In the genomic region with DNA sequence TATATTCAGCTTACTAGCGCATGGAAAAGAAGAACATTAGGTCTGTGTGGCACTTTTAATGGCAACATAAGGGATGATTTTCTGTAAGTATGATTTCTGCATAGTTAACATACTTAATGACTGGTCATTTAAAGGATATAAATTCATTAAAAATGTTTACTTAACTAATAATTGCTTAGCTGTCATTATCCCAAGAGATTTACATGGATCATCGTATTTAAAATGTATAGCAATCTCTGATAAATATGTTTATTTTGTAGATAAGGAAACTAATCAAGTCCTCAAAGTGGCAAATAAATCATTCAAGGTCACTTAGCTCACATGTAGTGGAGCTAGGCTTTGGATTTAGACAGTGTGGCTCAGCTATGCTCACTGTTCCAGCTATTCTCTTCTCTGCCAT, we compare ENCODE assay signal across 23 cellular contexts.
"Had no signal": no experiment of that assay in that cellular context is flagged by ENCODE, and none has a peak within 500 bp of the region (broad histone marks: within the 10 kb centered on the region; RNA-seq: fewer than 3 reads in every experiment).

No MANE protein-coding gene starts in this region.

- H3K27ac ChIP-seq: PC-9, Peyer's patch, SJCRH30 had no signal

- H3K4me2 ChIP-seq: PC-9 had no signal

- H3K9me3 ChIP-seq: MG63, Peyer's patch, SJCRH30 had no signal

- H3K4me1 ChIP-seq: Peyer's patch, SJCRH30 had no signal

- DNase-seq: IMR-90, Karpas-422, KG1, MG63, NCI-H1048, NCI-H1105, NCI-H1417 treated with DMSO at 0.1 percent for 48 hours, NCI-H1694, NCI-H187 treated with DMSO at 0.1 percent for 48 hours, NCI-H2029 treated with DMSO at 0.1 percent for 48 hours, NCI-H2171 treated with DMSO at 0.1 percent for 48 hours, NCI-H345, NCI-H446 treated with DMSO at 0.1 percent for 48 hours, NCI-H510A treated with DMSO at 0.1 percent for 48 hours, NCI-H526, NCI-H748 treated with DMSO at 0.1 percent for 48 hours, PC-9, Peyer's patch, SHP77 treated with DMSO at 0.1 percent for 48 hours, SJCRH30, SW 1271, T-cell had no signal

- H3K36me3 ChIP-seq: MG63, Peyer's patch, SJCRH30 had no signal

- H3K27me3 ChIP-seq: MG63, Peyer's patch, SJCRH30 had no signal

- ATAC-seq: Right ventricle myocardium inferior, T-cell had no signal

- H3K4me3 ChIP-seq: MG63, PC-9, Peyer's patch, SJCRH30 had no signal
